ENCODE assay signal across 35 cellular contexts in the genomic region with DNA sequence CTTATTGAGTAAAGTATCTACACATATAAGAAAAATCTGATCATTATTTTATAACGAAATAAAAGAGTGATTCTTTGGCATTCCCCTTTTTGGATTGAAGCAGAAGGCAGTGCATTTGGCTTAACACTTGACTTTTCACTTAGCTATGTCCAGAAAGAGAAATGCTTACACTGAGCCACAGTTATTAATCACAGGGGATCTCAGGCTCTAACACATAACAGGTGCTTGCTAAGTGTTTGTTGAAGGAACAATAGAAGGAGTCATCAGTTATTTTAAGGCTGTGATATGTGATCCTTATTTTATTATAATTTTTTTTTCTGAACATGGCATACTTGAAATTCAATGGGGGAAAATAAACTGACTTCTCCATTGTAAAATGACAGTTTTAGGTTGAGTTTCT.
DNase-seq lines count a peak whose midpoint lies in the region; ATAC-seq and TF ChIP-seq lines count a peak whose summit lies in the region.
"Had no signal": no experiment of that assay in that cellular context is flagged by ENCODE, and none has a peak within 500 bp of the region (broad histone marks: within the 10 kb centered on the region; RNA-seq: fewer than 3 reads in every experiment).

No MANE protein-coding gene starts in this region.

- ATAC-seq in SK-N-SH treated with all-trans-retinoic acid at 6 μM for 48 hours (no peak), GM18519 (IDR thresholded peaks at IDR 0.05; ENCODE audit: low FRiP score, unreplicated experiment) (no peak)
- ATAC-seq: gastrocnemius medialis, GM12878, HCT116, psoas muscle had no signal

- peaks cover 46% of the 10 kb centered on the region for H3K4me1 Mint-ChIP-seq in activated CD4-positive, alpha-beta memory T cell treated with anti-CD3 and anti-CD28 coated beads, Interleukin-2, amount 10 ng/mL, durations not matched to agents 7 days and 5 days
- H3K4me1 Mint-ChIP-seq: endodermal cell had no signal

- POLR2A ChIA-PET in activated CD4-positive, alpha-beta memory T cell treated with anti-CD3 and anti-CD28 coated beads, Interleukin-2, amount 10 ng/mL, durations not matched to agents 7 days and 5 days (lab: Charles Lee) = interaction anchor here (0.9 to 2.4 kb wide), 4 partner anchors 11 to 265 kb away, joined by 3 to 8 read pairs (median 5); no protein-coding TSS in a partner anchor

- peaks cover 30% of the 10 kb centered on the region for H3K9me3 Mint-ChIP-seq in activated CD4-positive, alpha-beta memory T cell treated with anti-CD3 and anti-CD28 coated beads, Interleukin-2, amount 10 ng/mL, durations not matched to agents 7 days and 5 days
- H3K9me3 Mint-ChIP-seq: activated CD8-positive, alpha-beta T cell treated with anti-CD3 and anti-CD28 coated beads for 36 hours; brain; endodermal cell; nephron; type B pancreatic cell had no signal

- H3K36me3 Mint-ChIP-seq in activated CD4-positive, alpha-beta memory T cell treated with anti-CD3 and anti-CD28 coated beads, Interleukin-2, amount 10 ng/mL, durations not matched to agents 7 days and 5 days (ENCODE audit: low read depth) = peaks cover 50% of the 10 kb centered on the region
- H3K36me3 Mint-ChIP-seq: brain, type B pancreatic cell had no signal

- H3K27ac Mint-ChIP-seq in activated CD4-positive, alpha-beta memory T cell treated with anti-CD3 and anti-CD28 coated beads, Interleukin-2, amount 10 ng/mL, durations not matched to agents 7 days and 5 days = no peak overlapping the region
- H3K27ac Mint-ChIP-seq: activated CD8-positive, alpha-beta T cell treated with anti-CD3 and anti-CD28 coated beads for 36 hours; activated T-helper 1 cell treated with anti-CD3 and anti-CD28 coated beads, Interleukin-12 subunit alpha, Interleukin-12 subunit beta, Interleukin-2, Interleukin-4 antibody, amounts not matched to agents 30 ng/mL and 10 ng/mL and 1 ng/mL, durations not matched to agents 14 hours and 24 hours and 36 hours; B cell; CD4-positive, alpha-beta memory T cell; endodermal cell; type B pancreatic cell had no signal

- H3K4me3 Mint-ChIP-seq in activated CD4-positive, alpha-beta memory T cell treated with anti-CD3 and anti-CD28 coated beads, Interleukin-2, amount 10 ng/mL, durations not matched to agents 7 days and 5 days = no peak overlapping the region
- H3K4me3 Mint-ChIP-seq: activated CD8-positive, alpha-beta T cell treated with anti-CD3 and anti-CD28 coated beads for 36 hours; activated T-helper 1 cell treated with anti-CD3 and anti-CD28 coated beads, Interleukin-12 subunit alpha, Interleukin-12 subunit beta, Interleukin-2, Interleukin-4 antibody, amounts not matched to agents 30 ng/mL and 10 ng/mL and 1 ng/mL, durations not matched to agents 14 hours and 24 hours and 36 hours; B cell; brain; endodermal cell; nephron; type B pancreatic cell had no signal

- H3K27me3 Mint-ChIP-seq in activated CD4-positive, alpha-beta memory T cell treated with anti-CD3 and anti-CD28 coated beads, Interleukin-2, amount 10 ng/mL, durations not matched to agents 7 days and 5 days = no peaks in the 10 kb centered on the region
- H3K27me3 Mint-ChIP-seq: activated CD8-positive, alpha-beta T cell treated with anti-CD3 and anti-CD28 coated beads for 36 hours; B cell; CD4-positive, alpha-beta memory T cell had no signal

- CTCF ChIA-PET in activated CD4-positive, alpha-beta memory T cell treated with anti-CD3 and anti-CD28 coated beads, Interleukin-2, amount 10 ng/mL, durations not matched to agents 7 days and 5 days (lab: Charles Lee) = interaction anchor here (1.5 kb wide), 1 partner anchor 15 kb away, joined by 4 read pairs; no protein-coding TSS in a partner anchor

- DNase-seq in NCI-H748 (lab: John Stamatoyannopoulos, UW; ENCODE audit: unreplicated experiment) (peak; percentile 23), NCI-H748 treated with DMSO at 0.1 percent for 48 hours (lab: John Stamatoyannopoulos, UW) (no peak), NCI-H2227 (lab: John Stamatoyannopoulos, UW; ENCODE audit: unreplicated experiment) (peak; percentile 14), renal cortical epithelial cell (ENCODE audit: low read depth) (peak; percentile 22), NCI-H2081 treated with DMSO at 0.1 percent for 48 hours (lab: John Stamatoyannopoulos, UW) (no peak)
- DNase-seq in activated CD4-positive, alpha-beta memory T cell treated with anti-CD3 and anti-CD28 coated beads, Interleukin-2, amount 10 ng/mL, durations not matched to agents 7 days and 5 days = no peak
- DNase-seq: ACHN; activated CD8-positive, alpha-beta memory T cell treated with anti-CD3 and anti-CD28 coated beads, Interleukin-2, amount 50 U/mL, for 48 hours; activated CD8-positive, alpha-beta T cell treated with anti-CD3 and anti-CD28 coated beads for 36 hours; activated naive CD4-positive, alpha-beta T cell treated with anti-CD3 and anti-CD28 coated beads, Interleukin-2, amount 50 U/mL, for 16 hours; CD4-positive, alpha-beta memory T cell; cerebellar nuclear complex; dermis blood vessel endothelial cell; endodermal cell; gastrocnemius medialis; KG1; kidney glomerular epithelial cell; MG63; midbrain; NCI-H1105 treated with DMSO at 0.1 percent for 48 hours; Peyer's patch; psoas muscle; SHP77 treated with DMSO at 0.1 percent for 48 hours; sigmoid colon; stimulated activated CD4-positive, alpha-beta T cell treated with anti-CD3 and anti-CD28 coated beads, Interleukin-4, amount 100 ng/mL, for 24 hours; SW 1271 had no signal

TF ChIP-seq in SK-N-SH treated with all-trans-retinoic acid at 6 μM for 48 hours, 23 proteins besides CTCF, POLR2A, EP300 and RAD21:
- TF ChIP-seq ZFP3 (CRISPR knock-in tag; IDR thresholded peaks at IDR 0.05) (no peak), CREB5 (CRISPR knock-in tag; IDR thresholded peaks at IDR 0.05; ENCODE audit: low read depth) (no peak), ZNF565 (CRISPR knock-in tag; conservative IDR thresholded peaks at IDR 0.05; ENCODE audit: low read depth) (no peak), PPARA (CRISPR knock-in tag; IDR thresholded peaks at IDR 0.05; ENCODE audit: borderline replicate concordance) (no peak), ISL1 (CRISPR knock-in tag; IDR thresholded peaks at IDR 0.05) (0 out of 2 replicates have a peak, but pooled peaks have one; percentile 12), TOX (CRISPR knock-in tag; IDR thresholded peaks at IDR 0.05; ENCODE audit: borderline replicate concordance) (no peak), ZNF70 (CRISPR knock-in tag; IDR thresholded peaks at IDR 0.05) (no peak), TSHZ2 (CRISPR knock-in tag; IDR thresholded peaks at IDR 0.05) (no peak)
TF ChIP-seq in SK-N-SH treated with all-trans-retinoic acid at 6 μM for 48 hours: peak in this region for 1.

Comparison
In these comparisons a context has a peak if more than half of its experiments do, and no peak if none do; other contexts are left out.
1. DNase-seq: peak in NCI-H748 (single experiment), NCI-H2227 (single experiment) and renal cortical epithelial cell (single experiment); none in NCI-H748 treated with DMSO at 0.1 percent for 48 hours (single experiment), activated CD4-positive, alpha-beta memory T cell treated with anti-CD3 and anti-CD28 coated beads, Interleukin-2, amount 10 ng/mL, durations not matched to agents 7 days and 5 days (single experiment) and NCI-H2081 treated with DMSO at 0.1 percent for 48 hours (single experiment).